Comparison of ENCODE assay signal across 8 cellular contexts in genomic region chrX:69133561-69134542, GRCh38. TPM values are rescaled to one million over a fixed set of nuclear protein-coding genes. Genes with fewer than 3 reads are reported as not detected.
DNase-seq lines count a peak whose midpoint lies in the region; ATAC-seq and TF ChIP-seq lines count a peak whose summit lies in the region.

No MANE protein-coding gene starts in this region.

- CTCF ChIA-PET in activated CD8-positive, alpha-beta T cell treated with anti-CD3 and anti-CD28 coated beads for 36 hours (lab: Charles Lee): no interaction called here
- CTCF ChIA-PET in activated CD8-positive, alpha-beta T cell treated with anti-CD3 and anti-CD28 coated beads, Interleukin-2, amount 10 ng/mL, durations not matched to agents 7 days and 5 days (lab: Charles Lee): no interaction called here

- no peak overlapping the region for H3K27ac Mint-ChIP-seq in activated CD8-positive, alpha-beta T cell treated with anti-CD3 and anti-CD28 coated beads for 36 hours
- H3K27ac Mint-ChIP-seq in activated CD8-positive, alpha-beta T cell treated with anti-CD3 and anti-CD28 coated beads, Interleukin-2, amount 10 ng/mL, durations not matched to agents 7 days and 5 days: no peak overlapping the region

- intact Hi-C loops in activated CD8-positive, alpha-beta T cell treated with anti-CD3 and anti-CD28 coated beads for 36 hours (cut with micrococcal nuclease): no loop called here
- intact Hi-C loops in tibial artery (cut with DNase I; ENCODE audit: low total_unique reads): no loop called here

- H3K36me3 ChIP-seq in tibial artery: no peaks in the 10 kb centered on the region

- H3K9me3 Mint-ChIP-seq in activated CD8-positive, alpha-beta T cell treated with anti-CD3 and anti-CD28 coated beads for 36 hours: no peaks in the 10 kb centered on the region
- H3K9me3 Mint-ChIP-seq in activated CD8-positive, alpha-beta T cell treated with anti-CD3 and anti-CD28 coated beads, Interleukin-2, amount 10 ng/mL, durations not matched to agents 7 days and 5 days (ENCODE audit: insufficient read depth): no peaks in the 10 kb centered on the region

- no peak overlapping the region for H3K27ac ChIP-seq in tibial artery

- no peak for TF ChIP-seq CTCF in activated CD8-positive, alpha-beta T cell treated with anti-CD3 and anti-CD28 coated beads for 36 hours (IDR thresholded peaks at IDR 0.05)
- peak; percentile 10 to 38 for TF ChIP-seq CTCF in tibial artery (IDR thresholded peaks at IDR 0.05)

- POLR2A ChIA-PET in activated CD8-positive, alpha-beta T cell treated with anti-CD3 and anti-CD28 coated beads for 36 hours (lab: Charles Lee): no interaction called here
- POLR2A ChIA-PET in activated CD8-positive, alpha-beta T cell treated with anti-CD3 and anti-CD28 coated beads, Interleukin-2, amount 10 ng/mL, durations not matched to agents 7 days and 5 days (lab: Charles Lee): no interaction called here

- H3K27me3 Mint-ChIP-seq in activated CD8-positive, alpha-beta T cell treated with anti-CD3 and anti-CD28 coated beads for 36 hours: peaks cover 22% of the 10 kb centered on the region
- peaks cover 16% of the 10 kb centered on the region for H3K27me3 Mint-ChIP-seq in activated CD8-positive, alpha-beta T cell treated with anti-CD3 and anti-CD28 coated beads, Interleukin-2, amount 10 ng/mL, durations not matched to agents 7 days and 5 days (ENCODE audit: low read depth)

- H3K4me3 ChIP-seq in tibial artery: no peak overlapping the region

- ATAC-seq in activated CD8-positive, alpha-beta T cell treated with anti-CD3 and anti-CD28 coated beads for 36 hours: peak; percentile 34
- no peak for ATAC-seq in activated CD8-positive, alpha-beta T cell treated with anti-CD3 and anti-CD28 coated beads, Interleukin-2, amount 10 ng/mL, durations not matched to agents 7 days and 5 days
- no peak for ATAC-seq in HG02840 (IDR thresholded peaks at IDR 0.05; ENCODE audit: low FRiP score, unreplicated experiment)
- ATAC-seq in HG03196 (IDR thresholded peaks at IDR 0.05; ENCODE audit: unreplicated experiment): no peak

- no peaks in the 10 kb centered on the region for H3K9me3 ChIP-seq in tibial artery

- H3K4me1 Mint-ChIP-seq in activated CD8-positive, alpha-beta T cell treated with anti-CD3 and anti-CD28 coated beads for 36 hours (ENCODE audit: low read depth): no peaks in the 10 kb centered on the region
- H3K4me1 Mint-ChIP-seq in activated CD8-positive, alpha-beta T cell treated with anti-CD3 and anti-CD28 coated beads, Interleukin-2, amount 10 ng/mL, durations not matched to agents 7 days and 5 days (ENCODE audit: low read depth): no peaks in the 10 kb centered on the region

- H3K4me1 ChIP-seq in tibial artery: peaks cover 0 to 18% (median 8%) of the 10 kb centered on the region in 4 donors

- H3K27me3 ChIP-seq in tibial artery: no peaks in the 10 kb centered on the region

- no peaks in the 10 kb centered on the region for H3K36me3 Mint-ChIP-seq in activated CD8-positive, alpha-beta T cell treated with anti-CD3 and anti-CD28 coated beads for 36 hours (ENCODE audit: low read depth)
- no peaks in the 10 kb centered on the region for H3K36me3 Mint-ChIP-seq in activated CD8-positive, alpha-beta T cell treated with anti-CD3 and anti-CD28 coated beads, Interleukin-2, amount 10 ng/mL, durations not matched to agents 7 days and 5 days (ENCODE audit: low read depth)

- DNase-seq in activated CD8-positive, alpha-beta T cell treated with anti-CD3 and anti-CD28 coated beads for 36 hours: peak; percentile 1
- DNase-seq in activated CD8-positive, alpha-beta T cell treated with anti-CD3 and anti-CD28 coated beads, Interleukin-2, amount 10 ng/mL, durations not matched to agents 7 days and 5 days: no peak
- DNase-seq in RPMI7951 (ENCODE audit: low read depth) (peak; percentile 73), glomerular visceral epithelial cell (ENCODE audit: extremely low spot score) (peak; percentile 58), tibial artery (no peak), activated gamma-delta T cell treated with Interleukin-2 at 50 U/mL for 16 hours (no peak)

- no peak overlapping the region for H3K4me3 Mint-ChIP-seq in activated CD8-positive, alpha-beta T cell treated with anti-CD3 and anti-CD28 coated beads for 36 hours
- H3K4me3 Mint-ChIP-seq in activated CD8-positive, alpha-beta T cell treated with anti-CD3 and anti-CD28 coated beads, Interleukin-2, amount 10 ng/mL, durations not matched to agents 7 days and 5 days: no peak overlapping the region

RNA-seq across cellular contexts. Expression of gene PJA1, which starts 31.4 kb away (rescaled TPM):
- 10 to 100 TPM; 21.0 to 22.6 TPM for total RNA-seq in activated CD8-positive, alpha-beta T cell treated with anti-CD3 and anti-CD28 coated beads for 36 hours
- 10 to 100 TPM; 14.1 to 18.9 TPM for total RNA-seq in activated CD8-positive, alpha-beta T cell treated with anti-CD3 and anti-CD28 coated beads, Interleukin-2, amount 10 ng/mL, durations not matched to agents 7 days and 5 days
- total RNA-seq in RPMI7951 (2014; rRNA removed; shearing (Covaris generic)): 42.5 and 49.2 TPM in 2 replicates

Comparison
In these comparisons a context has a peak if more than half of its experiments do, and no peak if none do; other contexts are left out.
1. DNase-seq: peak in activated CD8-positive, alpha-beta T cell treated with anti-CD3 and anti-CD28 coated beads for 36 hours (single experiment), RPMI7951 (single experiment) and glomerular visceral epithelial cell (single experiment); none in activated CD8-positive, alpha-beta T cell treated with anti-CD3 and anti-CD28 coated beads, Interleukin-2, amount 10 ng/mL, durations not matched to agents 7 days and 5 days (single experiment), tibial artery (0 of 2) and activated gamma-delta T cell treated with Interleukin-2 at 50 U/mL for 16 hours (single experiment).